Comparison of ENCODE assay signal across 1 cellular context in the genomic region with DNA sequence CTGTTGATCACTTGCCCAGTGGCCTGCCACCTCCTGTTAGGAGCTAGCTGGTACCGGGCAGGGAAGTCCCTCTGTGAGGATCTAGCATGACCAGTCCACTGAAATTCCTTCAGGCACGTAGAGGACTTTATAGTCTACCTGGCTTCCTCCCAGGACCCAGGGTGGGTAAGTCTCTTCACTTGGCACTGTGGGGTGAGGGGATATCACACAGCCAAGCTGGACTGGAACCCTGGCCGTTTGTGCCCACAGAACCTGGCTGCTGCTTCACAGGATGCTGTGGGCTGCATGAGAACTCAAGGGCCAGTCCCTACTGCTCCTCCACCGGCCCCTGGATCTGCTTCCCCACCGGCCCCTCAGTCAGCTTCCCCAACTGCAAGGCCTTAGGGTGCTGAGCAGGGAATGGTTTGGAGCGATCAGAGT.
TF ChIP-seq lines count a peak whose summit lies in the region.

No MANE protein-coding gene starts in this region.

TF ChIP-seq in liver, 16 proteins besides CTCF, POLR2A, EP300 and RAD21 (continued from another document):
- TF ChIP-seq, protein P1, sequence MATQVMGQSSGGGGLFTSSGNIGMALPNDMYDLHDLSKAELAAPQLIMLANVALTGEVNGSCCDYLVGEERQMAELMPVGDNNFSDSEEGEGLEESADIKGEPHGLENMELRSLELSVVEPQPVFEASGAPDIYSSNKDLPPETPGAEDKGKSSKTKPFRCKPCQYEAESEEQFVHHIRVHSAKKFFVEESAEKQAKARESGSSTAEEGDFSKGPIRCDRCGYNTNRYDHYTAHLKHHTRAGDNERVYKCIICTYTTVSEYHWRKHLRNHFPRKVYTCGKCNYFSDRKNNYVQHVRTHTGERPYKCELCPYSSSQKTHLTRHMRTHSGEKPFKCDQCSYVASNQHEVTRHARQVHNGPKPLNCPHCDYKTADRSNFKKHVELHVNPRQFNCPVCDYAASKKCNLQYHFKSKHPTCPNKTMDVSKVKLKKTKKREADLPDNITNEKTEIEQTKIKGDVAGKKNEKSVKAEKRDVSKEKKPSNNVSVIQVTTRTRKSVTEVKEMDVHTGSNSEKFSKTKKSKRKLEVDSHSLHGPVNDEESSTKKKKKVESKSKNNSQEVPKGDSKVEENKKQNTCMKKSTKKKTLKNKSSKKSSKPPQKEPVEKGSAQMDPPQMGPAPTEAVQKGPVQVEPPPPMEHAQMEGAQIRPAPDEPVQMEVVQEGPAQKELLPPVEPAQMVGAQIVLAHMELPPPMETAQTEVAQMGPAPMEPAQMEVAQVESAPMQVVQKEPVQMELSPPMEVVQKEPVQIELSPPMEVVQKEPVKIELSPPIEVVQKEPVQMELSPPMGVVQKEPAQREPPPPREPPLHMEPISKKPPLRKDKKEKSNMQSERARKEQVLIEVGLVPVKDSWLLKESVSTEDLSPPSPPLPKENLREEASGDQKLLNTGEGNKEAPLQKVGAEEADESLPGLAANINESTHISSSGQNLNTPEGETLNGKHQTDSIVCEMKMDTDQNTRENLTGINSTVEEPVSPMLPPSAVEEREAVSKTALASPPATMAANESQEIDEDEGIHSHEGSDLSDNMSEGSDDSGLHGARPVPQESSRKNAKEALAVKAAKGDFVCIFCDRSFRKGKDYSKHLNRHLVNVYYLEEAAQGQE (IDR thresholded peaks at IDR 0.05), result no peak
- no peak for TF ChIP-seq GABPA (IDR thresholded peaks at IDR 0.05 in 1 of 2, conservative IDR thresholded peaks at IDR 0.05 in 1 of 2)
